ENCODE assay signal across 8 cellular contexts in genomic region chr14:105299654-105300541, GRCh38. TPM values are rescaled to one million over a fixed set of nuclear protein-coding genes. Genes with fewer than 3 reads are reported as not detected.
A peak's percentile ranks its signal among the peaks of the same experiment; 100 is the strongest.
DNase-seq lines count a peak whose midpoint lies in the region; ATAC-seq and TF ChIP-seq lines count a peak whose summit lies in the region.

No MANE protein-coding gene starts in this region.

- peaks cover 0 to 6% (median 0%) of the 10 kb centered on the region in 11 experiments; a peak in 2 of 22 replicates for H3K36me3 ChIP-seq in BLaER1 treated with 17β-estradiol and CSF1 and Interleukin-3, amounts not matched to agents 10 nM and 100 nM
- H3K36me3 ChIP-seq in esophagus (ENCODE audit: control insufficient read depth in 2 of 2, insufficient read depth in 2 of 2, low read length in 1 of 2), result peaks cover 0 to 3% of the 10 kb centered on the region in 2 donors
- no peaks in the 10 kb centered on the region for H3K36me3 ChIP-seq in neutrophil

- in situ Hi-C loops in GM13977 (cut with MboI; ENCODE audit: low pct_unique_long_range_greater_than_20kb, low sequenced_read_pairs, unreplicated experiment), result no loop called here

- TF ChIP-seq CTCF in VCaP (conservative IDR thresholded peaks at IDR 0.05) (no peak), neutrophil (IDR thresholded peaks at IDR 0.05) (no peak), GM13977 (IDR thresholded peaks at IDR 0.05; ENCODE audit: extremely low read depth, insufficient read depth, missing control alignments) (no peak)

- H3K4me3 ChIP-seq in BLaER1 treated with 17β-estradiol and CSF1 and Interleukin-3, amounts not matched to agents 10 nM and 100 nM, result peak overlapping the region; percentile 70 to 94 (median 88)
- H3K4me3 ChIP-seq in esophagus (ENCODE audit: low read depth in 1 of 2, low read length in 2 of 2), result peak overlapping the region; percentile 58 to 81
- peak overlapping the region; percentile 82 to 85 for H3K4me3 ChIP-seq in neutrophil (ENCODE audit: low read depth in 1 of 2, low read length in 1 of 2)

- peaks cover 15 to 56% (median 32%) of the 10 kb centered on the region in 11 experiments; a peak in 20 of 22 replicates for H4K20me1 ChIP-seq in BLaER1 treated with 17β-estradiol and CSF1 and Interleukin-3, amounts not matched to agents 10 nM and 100 nM

- H3K27ac ChIP-seq in BLaER1 treated with 17β-estradiol and CSF1 and Interleukin-3, amounts not matched to agents 10 nM and 100 nM, result peak overlapping the region; percentile 84 to 96 (median 92)
- H3K27ac ChIP-seq in VCaP (peak overlapping the region; percentile 91), esophagus (ENCODE audit: low read depth in 2 of 2, low read length in 1 of 2) (peak overlapping the region; percentile 95 to 99), neutrophil (peak overlapping the region; percentile 79)

- peaks cover 0 to 6% (median 0%) of the 10 kb centered on the region in 11 experiments; a peak in 4 of 22 replicates for H3K9me3 ChIP-seq in BLaER1 treated with 17β-estradiol and CSF1 and Interleukin-3, amounts not matched to agents 10 nM and 100 nM (replicated peaks in 1 of 11)
- H3K9me3 ChIP-seq in esophagus (ENCODE audit: control insufficient read depth in 2 of 2, insufficient read depth in 1 of 2, low read depth in 1 of 2, low read length in 1 of 2), result no peaks in the 10 kb centered on the region
- H3K9me3 ChIP-seq in neutrophil, result no peaks in the 10 kb centered on the region

- peaks cover 42 to 68% (median 53%) of the 10 kb centered on the region in 10 experiments for H3K4me1 ChIP-seq in BLaER1 treated with 17β-estradiol and CSF1 and Interleukin-3, amounts not matched to agents 10 nM and 100 nM
- H3K4me1 ChIP-seq in esophagus (ENCODE audit: control insufficient read depth in 2 of 2, insufficient read depth in 2 of 2, low read length in 1 of 2) (peaks cover 3 to 12% of the 10 kb centered on the region in 2 donors), neutrophil (ENCODE audit: control insufficient read depth in 1 of 2, insufficient read depth in 1 of 2, low read depth in 1 of 2, low read length in 1 of 2) (peaks cover 16 to 17% of the 10 kb centered on the region in 2 experiments)

- H3K9ac ChIP-seq in BLaER1 treated with 17β-estradiol and CSF1 and Interleukin-3, amounts not matched to agents 10 nM and 100 nM, result peak overlapping the region; percentile 87 to 97 (median 95)

- H3K4me2 ChIP-seq in BLaER1 treated with 17β-estradiol and CSF1 and Interleukin-3, amounts not matched to agents 10 nM and 100 nM, result peak overlapping the region; percentile 88 to 99 (median 94)

- no peak for DNase-seq in MV-4-11 (lab: John Stamatoyannopoulos, UW)
- no peak for DNase-seq in GM13977 (ENCODE audit: low spot score)

- no peaks in the 10 kb centered on the region for H3K27me3 ChIP-seq in BLaER1 treated with 17β-estradiol and CSF1 and Interleukin-3, amounts not matched to agents 10 nM and 100 nM
- no peaks in the 10 kb centered on the region for H3K27me3 ChIP-seq in esophagus (ENCODE audit: control insufficient read depth in 1 of 2, insufficient read depth in 2 of 2, low read length in 2 of 2)
- peaks cover 4% of the 10 kb centered on the region for H3K27me3 ChIP-seq in neutrophil

- ATAC-seq in GM19351 (IDR thresholded peaks at IDR 0.05; ENCODE audit: unreplicated experiment) (peak; percentile 16), HG03354 (IDR thresholded peaks at IDR 0.05; ENCODE audit: poor library complexity, severe bottlenecking, unreplicated experiment) (peak; percentile 12)

- WGBS in esophagus, 2 donors, result 6 to 7% methylated on average over 46 to 54 of the region's 54 CpGs

RNA-seq across cellular contexts. Expression of gene BRF1, which starts 0.9 kb away (rescaled TPM):
- 10 to 100 TPM; 11.1 to 30.2 TPM for polyA plus RNA-seq in esophagus

RNA-seq across cellular contexts. Expression of gene PACS2, which starts 14.7 kb away (rescaled TPM):
- 10 to 100 TPM; 17.8 to 39.2 TPM for polyA plus RNA-seq in esophagus

RNA-seq across cellular contexts. Expression of gene BTBD6, which starts 51.6 kb away (rescaled TPM):
- 10 to 100 TPM; 47.5 to 49.8 TPM for polyA plus RNA-seq in esophagus
